Comparison of ENCODE assay signal across 24 cellular contexts in the genomic region with DNA sequence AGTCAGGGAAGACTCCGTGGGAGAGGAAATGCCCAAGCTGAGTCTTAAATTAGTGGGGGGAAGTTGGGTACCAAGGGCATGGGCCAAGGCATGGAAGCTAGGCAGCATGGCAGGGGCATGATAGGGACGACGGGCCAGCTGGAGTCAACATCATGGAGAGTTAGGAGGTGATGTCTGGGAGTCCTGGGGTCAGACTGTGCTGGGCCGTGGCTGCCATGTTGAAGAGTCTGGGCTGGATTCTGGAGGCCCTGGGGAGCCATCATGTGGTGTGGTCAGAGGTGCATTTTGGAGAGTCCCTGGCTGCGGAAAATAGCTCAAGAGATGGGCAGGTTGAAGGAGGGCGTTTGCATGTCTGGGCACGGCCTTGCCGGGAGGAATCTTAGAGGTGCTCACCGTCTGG.
DNase-seq lines count a peak whose midpoint lies in the region; ATAC-seq, FAIRE-seq and TF ChIP-seq lines count a peak whose summit lies in the region.
"Had no signal": no experiment of that assay in that cellular context is flagged by ENCODE, and none has a peak within 500 bp of the region (broad histone marks: within the 10 kb centered on the region; RNA-seq: fewer than 3 reads in every experiment).

No MANE protein-coding gene starts in this region.

- no TSS peak for BruUV-seq in GM12878 (replicated peaks; lab: Mats Ljungman, UMichigan)

- TF ChIP-seq CTCF in GM12878 (IDR thresholded peaks at IDR 0.05 in 2 of 3, conservative IDR thresholded peaks at IDR 0.05 in 1 of 3; ENCODE audit: control insufficient read depth in 2 of 3, extremely low read depth in 1 of 3, insufficient read depth in 1 of 3, low read depth in 3 of 3, low read length in 3 of 3) (no peak), GM13977 (IDR thresholded peaks at IDR 0.05; ENCODE audit: extremely low read depth, insufficient read depth, missing control alignments) (no peak)

- H3K4me1 ChIP-seq in GM12878 (ENCODE audit: control insufficient read depth, insufficient read depth, low read length): no peaks in the 10 kb centered on the region
- H3K4me1 ChIP-seq: BLaER1, SJCRH30 had no signal

- no peak overlapping the region for H3K4me3 Mint-ChIP-seq in activated naive CD8-positive, alpha-beta T cell treated with anti-CD3 and anti-CD28 coated beads, Interleukin-2, amount 10 ng/mL, durations not matched to agents 7 days and 5 days
- no peak overlapping the region for H3K4me3 Mint-ChIP-seq in activated naive CD8-positive, alpha-beta T cell treated with anti-CD3 and anti-CD28 coated beads for 36 hours
- H3K4me3 Mint-ChIP-seq in memory B cell: no peak overlapping the region
- H3K4me3 Mint-ChIP-seq: CD4-positive, CD25-positive, alpha-beta regulatory T cell had no signal

- 83% methylated on average over 9 of the region's 9 CpGs for WGBS in GM12878 (ENCODE audit: insufficient coverage, insufficient replicate concordance, low lambda C conversion rate, missing lambda C conversion rate)

- H3K79me2 ChIP-seq in GM12878 (ENCODE audit: control insufficient read depth, insufficient read depth, low read length): no peaks in the 10 kb centered on the region

- no peaks in the 10 kb centered on the region for H3K9me3 ChIP-seq in GM12878 (replicated peaks; ENCODE audit: control insufficient read depth, insufficient read depth, low read length)
- H3K9me3 ChIP-seq: BLaER1, SJCRH30 had no signal

- peaks cover 8% of the 10 kb centered on the region for H3K4me1 Mint-ChIP-seq in activated naive CD8-positive, alpha-beta T cell treated with anti-CD3 and anti-CD28 coated beads, Interleukin-2, amount 10 ng/mL, durations not matched to agents 7 days and 5 days
- H3K4me1 Mint-ChIP-seq in activated naive CD8-positive, alpha-beta T cell treated with anti-CD3 and anti-CD28 coated beads for 36 hours: no peaks in the 10 kb centered on the region
- H3K4me1 Mint-ChIP-seq in memory B cell: peaks cover 2% of the 10 kb centered on the region

- H3K27ac Mint-ChIP-seq in activated naive CD8-positive, alpha-beta T cell treated with anti-CD3 and anti-CD28 coated beads, Interleukin-2, amount 10 ng/mL, durations not matched to agents 7 days and 5 days: peak overlapping the region; percentile 46
- no peak overlapping the region for H3K27ac Mint-ChIP-seq in activated naive CD8-positive, alpha-beta T cell treated with anti-CD3 and anti-CD28 coated beads for 36 hours
- peak overlapping the region; percentile 74 for H3K27ac Mint-ChIP-seq in memory B cell

- in situ Hi-C loops in GM12878 (cut with MboI) (no loop called here), GM13977 (cut with MboI; ENCODE audit: low pct_unique_long_range_greater_than_20kb, low sequenced_read_pairs, unreplicated experiment) (no loop called here)

- DNase-seq in activated naive CD8-positive, alpha-beta T cell treated with anti-CD3 and anti-CD28 coated beads, Interleukin-2, amount 10 ng/mL, durations not matched to agents 7 days and 5 days: no peak
- DNase-seq in activated naive CD8-positive, alpha-beta T cell treated with anti-CD3 and anti-CD28 coated beads for 36 hours: no peak
- no peak for DNase-seq in GM12878 (ENCODE audit: low read depth, low spot score)
- no peak for DNase-seq in memory B cell (ENCODE audit: low spot score in 2 of 2)
- DNase-seq in AML-193 (lab: John Stamatoyannopoulos, UW): no peak
- DNase-seq in NCI-H524 treated with DMSO at 0.1 percent for 48 hours (lab: John Stamatoyannopoulos, UW): no peak
- DNase-seq in NCI-H128 (lab: John Stamatoyannopoulos, UW; ENCODE audit: unreplicated experiment): no peak
- DNase-seq in GM13977 (ENCODE audit: low spot score): no peak
- DNase-seq: 8988T; ACHN; CD4-positive, CD25-positive, alpha-beta regulatory T cell; GM23248; H7; Karpas-422; NCI-H1092; NCI-H1436 treated with DMSO at 0.1 percent for 48 hours; NCI-H187 treated with DMSO at 0.1 percent for 48 hours; NCI-H774; PC-3; SJCRH30 had no signal

- no peak overlapping the region for H2AFZ ChIP-seq in GM12878 (ENCODE audit: control insufficient read depth, low read depth, low read length)
- H2AFZ ChIP-seq: GM23248 had no signal

- H3K4me2 ChIP-seq in GM12878 (ENCODE audit: control insufficient read depth, insufficient read depth): no peak overlapping the region
- H3K4me2 ChIP-seq: BLaER1 had no signal

- H3K27ac ChIP-seq in GM12878 (ENCODE audit: control insufficient read depth, insufficient read depth): no peak overlapping the region
- H3K27ac ChIP-seq: BLaER1, GM23248, SJCRH30 had no signal

- FAIRE-seq in GM12878 (lab: Jason Lieb, UNC): no peak
- FAIRE-seq: HepG2 had no signal

- no peaks in the 10 kb centered on the region for H3K27me3 ChIP-seq in GM12878 (replicated peaks in 1 of 2; ENCODE audit: control insufficient read depth in 2 of 2, insufficient read depth in 2 of 2, low read length in 1 of 2)
- H3K27me3 ChIP-seq: BLaER1, SJCRH30 had no signal

- H3K9ac ChIP-seq in GM12878 (ENCODE audit: control insufficient read depth, insufficient read depth, low read length): no peak overlapping the region
- H3K9ac ChIP-seq: BLaER1, GM23248 had no signal

- RAD21 ChIA-PET in GM12878 (lab: Charles Lee; ENCODE audit: unreplicated experiment): no interaction called here

- SMC1A ChIA-PET in GM12878 (lab: Charles Lee; ENCODE audit: uncharacterized antibody, unreplicated experiment): no interaction called here

- no peaks in the 10 kb centered on the region for H3K9me3 Mint-ChIP-seq in activated naive CD8-positive, alpha-beta T cell treated with anti-CD3 and anti-CD28 coated beads, Interleukin-2, amount 10 ng/mL, durations not matched to agents 7 days and 5 days
- no peaks in the 10 kb centered on the region for H3K9me3 Mint-ChIP-seq in activated naive CD8-positive, alpha-beta T cell treated with anti-CD3 and anti-CD28 coated beads for 36 hours
- no peaks in the 10 kb centered on the region for H3K9me3 Mint-ChIP-seq in memory B cell

- H4K20me1 ChIP-seq in GM12878 (ENCODE audit: control insufficient read depth, insufficient read depth): no peaks in the 10 kb centered on the region
- H4K20me1 ChIP-seq: BLaER1 had no signal

- CTCF ChIA-PET in GM12878 (lab: Yijun Ruan, JAX): no interaction called here

- POLR2A ChIA-PET in activated naive CD8-positive, alpha-beta T cell treated with anti-CD3 and anti-CD28 coated beads, Interleukin-2, amount 10 ng/mL, durations not matched to agents 7 days and 5 days (lab: Charles Lee): no interaction called here
- POLR2A ChIA-PET in GM12878 (lab: Charles Lee): no interaction called here

- no peak for TF ChIP-seq EP300 in GM12878 (IDR thresholded peaks at IDR 0.05; ENCODE audit: borderline replicate concordance in 1 of 2, control insufficient read depth in 1 of 2, low read depth in 2 of 2, low read length in 2 of 2)

- no peak for TF ChIP-seq RAD21 in GM12878 (IDR thresholded peaks at IDR 0.05; ENCODE audit: insufficient read depth, low read depth, low read length)

- no peaks in the 10 kb centered on the region for H3K36me3 Mint-ChIP-seq in activated naive CD8-positive, alpha-beta T cell treated with anti-CD3 and anti-CD28 coated beads, Interleukin-2, amount 10 ng/mL, durations not matched to agents 7 days and 5 days
- no peaks in the 10 kb centered on the region for H3K36me3 Mint-ChIP-seq in activated naive CD8-positive, alpha-beta T cell treated with anti-CD3 and anti-CD28 coated beads for 36 hours
- H3K36me3 Mint-ChIP-seq in memory B cell: peaks cover 45% of the 10 kb centered on the region
- H3K36me3 Mint-ChIP-seq: CD4-positive, CD25-positive, alpha-beta regulatory T cell had no signal

- ATAC-seq in activated naive CD8-positive, alpha-beta T cell treated with anti-CD3 and anti-CD28 coated beads, Interleukin-2, amount 10 ng/mL, durations not matched to agents 7 days and 5 days (ENCODE audit: low read depth): no peak
- ATAC-seq in GM12878 (peak; percentile 19; the same call in 1 of the 3 replicates), memory B cell (ENCODE audit: low read depth) (no peak)
- ATAC-seq: HepG2, PC-3, Right ventricle myocardium inferior, SK-N-SH treated with all-trans-retinoic acid at 6 μM for 48 hours had no signal

- intact Hi-C loops in GM12878 (cut with micrococcal nuclease; ENCODE audit: unreplicated experiment): no loop called here

- TF ChIP-seq POLR2A in GM12878 (IDR thresholded peaks at IDR 0.05; ENCODE audit: low read depth, low read length): peak; percentile 62; the same call in 1 of the 2 replicates

- no peak overlapping the region for H3K4me3 ChIP-seq in GM12878
- H3K4me3 ChIP-seq: BLaER1, GM23248, SJCRH30 had no signal

- no peaks in the 10 kb centered on the region for H3K27me3 Mint-ChIP-seq in activated naive CD8-positive, alpha-beta T cell treated with anti-CD3 and anti-CD28 coated beads, Interleukin-2, amount 10 ng/mL, durations not matched to agents 7 days and 5 days
- H3K27me3 Mint-ChIP-seq in activated naive CD8-positive, alpha-beta T cell treated with anti-CD3 and anti-CD28 coated beads for 36 hours: no peaks in the 10 kb centered on the region
- H3K27me3 Mint-ChIP-seq in memory B cell: no peaks in the 10 kb centered on the region
- H3K27me3 Mint-ChIP-seq: CD4-positive, CD25-positive, alpha-beta regulatory T cell had no signal

- H3K36me3 ChIP-seq in GM12878 (ENCODE audit: control insufficient read depth in 2 of 2, insufficient read depth in 2 of 2, low read length in 1 of 2): peaks cover 38 to 67% of the 10 kb centered on the region in 2 experiments
- H3K36me3 ChIP-seq: SJCRH30 had no signal

TF ChIP-seq in GM12878, 131 proteins besides CTCF, POLR2A, EP300 and RAD21 (continues in another document):
- TF ChIP-seq FOXK2 (IDR thresholded peaks at IDR 0.05): no peak
- TF ChIP-seq ZNF24 (IDR thresholded peaks at IDR 0.05): no peak
- TF ChIP-seq, protein P1, sequence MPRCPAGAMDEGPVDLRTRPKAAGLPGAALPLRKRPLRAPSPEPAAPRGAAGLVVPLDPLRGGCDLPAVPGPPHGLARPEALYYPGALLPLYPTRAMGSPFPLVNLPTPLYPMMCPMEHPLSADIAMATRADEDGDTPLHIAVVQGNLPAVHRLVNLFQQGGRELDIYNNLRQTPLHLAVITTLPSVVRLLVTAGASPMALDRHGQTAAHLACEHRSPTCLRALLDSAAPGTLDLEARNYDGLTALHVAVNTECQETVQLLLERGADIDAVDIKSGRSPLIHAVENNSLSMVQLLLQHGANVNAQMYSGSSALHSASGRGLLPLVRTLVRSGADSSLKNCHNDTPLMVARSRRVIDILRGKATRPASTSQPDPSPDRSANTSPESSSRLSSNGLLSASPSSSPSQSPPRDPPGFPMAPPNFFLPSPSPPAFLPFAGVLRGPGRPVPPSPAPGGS (IDR thresholded peaks at IDR 0.05; ENCODE audit: borderline replicate concordance, insufficient read depth, low read depth, low read length, poor library complexity, severe bottlenecking): no peak
- no peak for TF ChIP-seq NR2F1 (conservative IDR thresholded peaks at IDR 0.05)
